ENCODE assay signal across 8 cellular contexts in genomic region chr10:23293145-23293724, GRCh38. TPM values are rescaled to one million over a fixed set of nuclear protein-coding genes. Genes with fewer than 3 reads are reported as not detected.
DNase-seq lines count a peak whose midpoint lies in the region; ATAC-seq, FAIRE-seq and TF ChIP-seq lines count a peak whose summit lies in the region.

No MANE protein-coding gene starts in this region.

- H3K4me1 Mint-ChIP-seq in activated T-helper 17 cell treated with anti-CD3 and anti-CD28 coated beads, Interleukin-2, amount 50 U/mL, for 72 hours, result no peaks in the 10 kb centered on the region

- intact Hi-C loops in testis (cut with DNase I; ENCODE audit: low total_unique reads), result no loop called here

- H3K36me3 ChIP-seq in testis (ENCODE audit: low read depth, missing control alignments), result no peaks in the 10 kb centered on the region

- peaks cover 12% of the 10 kb centered on the region for H3K27me3 Mint-ChIP-seq in activated T-helper 17 cell treated with anti-CD3 and anti-CD28 coated beads, Interleukin-2, amount 50 U/mL, for 72 hours

- H3K27ac Mint-ChIP-seq in activated T-helper 17 cell treated with anti-CD3 and anti-CD28 coated beads, Interleukin-2, amount 50 U/mL, for 72 hours, result no peak overlapping the region

- DNase-seq in CD1c-positive myeloid dendritic cell (ENCODE audit: extremely low spot score), result peak; percentile 24
- peak; percentile 35 to 66 for DNase-seq in NCI-H2081 (lab: John Stamatoyannopoulos, UW)
- DNase-seq in islet precursor cell, result peak; percentile 64
- peak; percentile 37 for DNase-seq in testis
- DNase-seq in frontal cortex (ENCODE audit: low spot score in 2 of 2), result no peak

- no peak overlapping the region for H3K4me3 ChIP-seq in testis

- H3K4me3 Mint-ChIP-seq in activated T-helper 17 cell treated with anti-CD3 and anti-CD28 coated beads, Interleukin-2, amount 50 U/mL, for 72 hours, result no peak overlapping the region

- no peak for TF ChIP-seq POLR2A in testis (IDR thresholded peaks at IDR 0.05)

- peak in 1 of 3 experiments; percentile 5 for TF ChIP-seq CTCF in testis (IDR thresholded peaks at IDR 0.05)

- no peak for FAIRE-seq in frontal cortex (lab: Jason Lieb, UNC)

- H3K4me1 ChIP-seq in testis, result no peaks in the 10 kb centered on the region

- 23 to 27% methylated on average over 7 of the region's 7 CpGs for WGBS in testis, 2 donors

- H3K36me3 Mint-ChIP-seq in activated T-helper 17 cell treated with anti-CD3 and anti-CD28 coated beads, Interleukin-2, amount 50 U/mL, for 72 hours (ENCODE audit: low read depth), result no peaks in the 10 kb centered on the region

- H3K9me3 Mint-ChIP-seq in activated T-helper 17 cell treated with anti-CD3 and anti-CD28 coated beads, Interleukin-2, amount 50 U/mL, for 72 hours, result no peaks in the 10 kb centered on the region

- ATAC-seq in GM18867 (IDR thresholded peaks at IDR 0.05; ENCODE audit: unreplicated experiment), result peak; percentile 96
- ATAC-seq in HG02973 (IDR thresholded peaks at IDR 0.05; ENCODE audit: unreplicated experiment), result peak; percentile 92
- ATAC-seq in activated T-helper 17 cell treated with anti-CD3 and anti-CD28 coated beads, Interleukin-2, amount 50 U/mL, for 72 hours (replicated peaks), result peak; percentile 50

- no peaks in the 10 kb centered on the region for H3K27me3 ChIP-seq in testis

- no peaks in the 10 kb centered on the region for H3K9me3 ChIP-seq in testis

- H3K27ac ChIP-seq in testis, result no peak overlapping the region

RNA-seq across cellular contexts. Expression of gene C10orf67, which starts 51.4 kb away (rescaled TPM):
- total RNA-seq in activated T-helper 17 cell treated with anti-CD3 and anti-CD28 coated beads, Interleukin-2, amount 50 U/mL, for 72 hours, result under 1 TPM; 0.21 to 0.30 TPM
- total RNA-seq in testis (1 to 10 TPM; 3.0 to 7.1 TPM), frontal cortex (0.41 TPM)
- polyA plus RNA-seq in testis (ENCODE audit: insufficient read depth, low read depth, low replicate concordance), result 11.1 TPM

Comparison
In these comparisons a context has a peak if more than half of its experiments do, and no peak if none do; other contexts are left out.
1. DNase-seq: peak in CD1c-positive myeloid dendritic cell (single experiment), NCI-H2081 (2 of 2), islet precursor cell (single experiment) and testis (single experiment); none in frontal cortex (0 of 2).
2. Peak in every context shown above with its lines, with median percentiles within 50 percentile points of each other: ATAC-seq.